In the genomic region with DNA sequence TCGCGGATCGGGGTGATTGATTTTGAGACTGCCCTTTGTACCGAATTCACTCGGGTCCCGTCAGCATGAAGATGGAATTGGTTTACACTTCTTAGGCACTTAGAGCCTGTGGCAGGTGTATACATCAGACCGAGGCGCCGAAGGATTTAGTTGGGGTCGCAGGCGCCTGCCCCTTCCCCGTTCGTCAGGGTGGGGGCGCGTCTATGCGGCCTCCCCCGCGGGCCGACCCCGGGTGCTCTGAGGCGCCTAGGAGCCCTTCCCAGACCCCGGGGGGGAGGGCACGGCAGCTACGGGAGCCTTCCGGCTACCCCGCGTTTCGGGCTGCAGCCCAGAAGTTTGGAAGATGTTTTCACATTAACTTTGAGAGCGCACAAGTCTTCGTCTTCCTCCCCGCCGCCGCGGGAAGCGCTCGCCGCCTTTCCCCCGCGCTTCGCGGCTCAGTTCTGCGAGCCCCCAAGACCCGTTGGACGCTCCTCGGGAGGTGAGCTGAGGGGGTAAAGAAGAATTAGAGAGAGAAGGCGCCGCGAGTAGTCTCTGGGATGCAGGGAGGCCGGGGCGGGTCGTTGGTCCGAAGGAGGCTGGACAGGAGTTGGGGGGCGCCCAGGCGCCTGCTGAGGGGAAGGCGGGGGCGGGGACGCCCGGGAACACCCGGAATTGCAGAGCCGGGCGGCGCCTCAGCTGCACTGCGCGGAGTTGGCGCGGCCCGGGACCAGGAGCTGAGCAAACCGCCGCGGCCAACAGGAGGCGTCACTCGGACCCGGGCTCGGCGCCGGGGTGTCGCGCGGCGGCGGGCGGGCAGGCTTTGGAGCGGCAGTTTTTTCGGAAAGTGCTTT, we compare ENCODE assay signal across 8 cellular contexts. TPM values are rescaled to one million over a fixed set of nuclear protein-coding genes. Genes with fewer than 3 reads are reported as not detected.
DNase-seq lines count a peak whose midpoint lies in the region; ATAC-seq and TF ChIP-seq lines count a peak whose summit lies in the region.

No MANE protein-coding gene starts in this region.

- no peaks in the 10 kb centered on the region for H3K27me3 Mint-ChIP-seq in stimulated activated memory B cell treated with anti-CD40 and anti-IgM and Interleukin-4, amounts not matched to agents 10 μg/mL and 1 μg/mL and 100 μg/mL, for 72 hours

- no peak for TF ChIP-seq POLR2A in erythroblast (IDR thresholded peaks at IDR 0.05; ENCODE audit: low read length)

- ATAC-seq in stimulated activated memory B cell treated with anti-CD40 and anti-IgM and Interleukin-4, amounts not matched to agents 10 μg/mL and 1 μg/mL and 100 μg/mL, for 72 hours: peak; percentile 1

- peaks cover 28% of the 10 kb centered on the region for H3K36me3 Mint-ChIP-seq in stimulated activated memory B cell treated with anti-CD40 and anti-IgM and Interleukin-4, amounts not matched to agents 10 μg/mL and 1 μg/mL and 100 μg/mL, for 72 hours

- DNase-seq in NCI-H82 (lab: John Stamatoyannopoulos, UW) (peak; percentile 75), NCI-H82 treated with DMSO at 0.1 percent for 48 hours (lab: John Stamatoyannopoulos, UW; ENCODE audit: unreplicated experiment) (no peak), NCI-H69 (lab: John Stamatoyannopoulos, UW) (peak; percentile 75), activated T-cell treated with anti-CD3 and anti-CD28 coated beads for 48 hours (ENCODE audit: low read depth) (peak; percentile 35), erythroblast (lab: John Stamatoyannopoulos, UW) (peak; percentile 70 to 79), mucosa of gallbladder (ENCODE audit: low spot score) (peak; percentile 48), GF-D8 (lab: John Stamatoyannopoulos, UW) (no peak)

- no peaks in the 10 kb centered on the region for H3K9me3 Mint-ChIP-seq in stimulated activated memory B cell treated with anti-CD40 and anti-IgM and Interleukin-4, amounts not matched to agents 10 μg/mL and 1 μg/mL and 100 μg/mL, for 72 hours

- H3K4me1 Mint-ChIP-seq in stimulated activated memory B cell treated with anti-CD40 and anti-IgM and Interleukin-4, amounts not matched to agents 10 μg/mL and 1 μg/mL and 100 μg/mL, for 72 hours: peaks cover 40% of the 10 kb centered on the region

- peak overlapping the region; percentile 97 for H3K4me3 Mint-ChIP-seq in stimulated activated memory B cell treated with anti-CD40 and anti-IgM and Interleukin-4, amounts not matched to agents 10 μg/mL and 1 μg/mL and 100 μg/mL, for 72 hours

- peak overlapping the region; percentile 62 for H3K27ac Mint-ChIP-seq in stimulated activated memory B cell treated with anti-CD40 and anti-IgM and Interleukin-4, amounts not matched to agents 10 μg/mL and 1 μg/mL and 100 μg/mL, for 72 hours

RNA-seq across cellular contexts. Expression of a gene that starts 0.7 kb away (rescaled TPM):
- total RNA-seq in mucosa of gallbladder: 28.5 TPM

Comparison
In these comparisons a context has a peak if more than half of its experiments do, and no peak if none do; other contexts are left out.
1. DNase-seq: peak in NCI-H82 (single experiment), NCI-H69 (single experiment), activated T-cell treated with anti-CD3 and anti-CD28 coated beads for 48 hours (single experiment), erythroblast (2 of 2) and mucosa of gallbladder (single experiment); none in NCI-H82 treated with DMSO at 0.1 percent for 48 hours (single experiment) and GF-D8 (single experiment).